ENCODE assay signal across 8 cellular contexts in genomic region chr1:24849653-24850295, GRCh38.
DNase-seq lines count a peak whose midpoint lies in the region; ATAC-seq, FAIRE-seq and TF ChIP-seq lines count a peak whose summit lies in the region.

No MANE protein-coding gene starts in this region.

- 0 out of 2 replicates have a peak overlapping the region, but pooled peaks have one; percentile 68 for H2BK12ac ChIP-seq in H1 (ENCODE audit: low read depth, low read length)

- 61% methylated on average over 10 of the region's 10 CpGs; no CpG with 5 or more reads in 1 of the 2 experiments for WGBS in H1 (ENCODE audit: extremely low coverage in 1 of 2, insufficient coverage in 1 of 2, insufficient read length in 1 of 2, insufficient replicate concordance in 2 of 2, low coverage in 1 of 2, low lambda C conversion rate in 2 of 2, missing lambda C conversion rate in 1 of 2), 2 experiments
- WGBS in psoas muscle, 3 donors = 60 to 69% (median 68%) methylated on average over 8 to 10 of the region's 10 CpGs

- H3K4me2 ChIP-seq in H1 (ENCODE audit: insufficient read depth in 1 of 2, low read depth in 2 of 2, low read length in 2 of 2) = no peak overlapping the region

- H2BK20ac ChIP-seq in H1 (ENCODE audit: low read length) = no peak overlapping the region

- H3K36me3 Mint-ChIP-seq in stimulated activated memory B cell treated with anti-CD40 and anti-IgM and Interleukin-4, amounts not matched to agents 10 μg/mL and 1 μg/mL and 100 μg/mL, for 72 hours = no peaks in the 10 kb centered on the region

- no peak overlapping the region; the same call in 1 of the 2 replicates for H3K18ac ChIP-seq in H1 (ENCODE audit: extremely low read depth, low read length)

- H3K27me3 Mint-ChIP-seq in stimulated activated memory B cell treated with anti-CD40 and anti-IgM and Interleukin-4, amounts not matched to agents 10 μg/mL and 1 μg/mL and 100 μg/mL, for 72 hours = no peaks in the 10 kb centered on the region

- H3K79me2 ChIP-seq in H1 (ENCODE audit: control insufficient read depth in 1 of 2, insufficient read depth in 2 of 2, low read length in 2 of 2) = no peaks in the 10 kb centered on the region

- H3K14ac ChIP-seq in H1 (ENCODE audit: insufficient read length) = no peak overlapping the region

- no peak overlapping the region for H2BK15ac ChIP-seq in H1 (ENCODE audit: low read length)

- no peak for FAIRE-seq in H1 (lab: Jason Lieb, UNC)

- no peak overlapping the region for H2BK5ac ChIP-seq in H1 (ENCODE audit: low read depth, low read length)

- peaks cover 2 to 5% of the 10 kb centered on the region in 2 experiments for H4K20me1 ChIP-seq in H1 (replicated peaks in 1 of 2; ENCODE audit: control insufficient read depth in 1 of 2, insufficient read depth in 2 of 2, low read length in 2 of 2)

- no peaks in the 10 kb centered on the region for H3K9me3 Mint-ChIP-seq in stimulated activated memory B cell treated with anti-CD40 and anti-IgM and Interleukin-4, amounts not matched to agents 10 μg/mL and 1 μg/mL and 100 μg/mL, for 72 hours

- DNase-seq in left ventricle myocardium inferior (no peak), left cardiac atrium (no peak), RPMI8226 (peak; percentile 48), H1 (ENCODE audit: low read depth in 1 of 2, low spot score in 2 of 2) (peak in 1 of 2 experiments; percentile 58), psoas muscle (no peak)

- H2BK120ac ChIP-seq in H1 (replicated peaks; ENCODE audit: low read depth, low read length) = no peak overlapping the region

- H3K23me2 ChIP-seq in H1 (ENCODE audit: low read depth, low read length) = peaks cover 7% of the 10 kb centered on the region; the same call in 1 of the 2 replicates

- no peak overlapping the region for H4K8ac ChIP-seq in H1 (ENCODE audit: extremely low read depth, insufficient read depth, low read length)

- H3K4ac ChIP-seq in H1 (replicated peaks; ENCODE audit: insufficient read length, low read depth, low read length) = no peak overlapping the region

- TF ChIP-seq CTCF in left ventricle myocardium inferior (IDR thresholded peaks at IDR 0.05; ENCODE audit: borderline replicate concordance) (peak; percentile 41), H1 (IDR thresholded peaks at IDR 0.05; ENCODE audit: control extremely low read depth in 1 of 3, insufficient read depth in 1 of 3, low read depth in 1 of 3, low read length in 3 of 3) (peak; percentile 69 to 78 (median 76)), psoas muscle (IDR thresholded peaks at IDR 0.05) (no peak)

- peaks cover 18% of the 10 kb centered on the region for H3K4me1 Mint-ChIP-seq in stimulated activated memory B cell treated with anti-CD40 and anti-IgM and Interleukin-4, amounts not matched to agents 10 μg/mL and 1 μg/mL and 100 μg/mL, for 72 hours

- H3K79me1 ChIP-seq in H1 (ENCODE audit: low read depth, low read length) = no peaks in the 10 kb centered on the region

- H4K91ac ChIP-seq in H1 (replicated peaks; ENCODE audit: insufficient read length, low read length) = no peak overlapping the region

- H3K27me3 ChIP-seq in left ventricle myocardium inferior (ENCODE audit: low read depth) = no peaks in the 10 kb centered on the region
- H3K27me3 ChIP-seq in H1 (replicated peaks in 1 of 4; ENCODE audit: control insufficient read depth in 3 of 4, extremely low read depth in 1 of 4, insufficient read depth in 3 of 4, low read length in 3 of 4) = peaks cover 0 to 13% (median 6%) of the 10 kb centered on the region in 4 experiments; a peak in 4 of 7 replicates
- peaks cover 0 to 3% (median 0%) of the 10 kb centered on the region in 3 donors for H3K27me3 ChIP-seq in psoas muscle (ENCODE audit: insufficient read depth in 3 of 3, low read length in 2 of 3)

- peak; percentile 85 to 88 for TF ChIP-seq RAD21 in H1 (IDR thresholded peaks at IDR 0.05 in 1 of 2, conservative IDR thresholded peaks at IDR 0.05 in 1 of 2; ENCODE audit: low read depth in 2 of 2, low read length in 2 of 2)

- H3K27ac ChIP-seq in left ventricle myocardium inferior (replicated peaks) (no peak overlapping the region), H1 (ENCODE audit: low read depth, low read length) (no peak overlapping the region), psoas muscle (no peak overlapping the region)

- H3K23ac ChIP-seq in H1 (ENCODE audit: insufficient read length) = no peak overlapping the region

- no peak overlapping the region for H2AK5ac ChIP-seq in H1 (ENCODE audit: low read depth, low read length)

- CTCF ChIA-PET in H1 (lab: Charles Lee; ENCODE audit: partially characterized antibody) = interaction anchor here (0.6 to 11.9 kb wide), 24 partner anchors 11 to 990 kb away, joined by 3 to 69 read pairs (median 4); no protein-coding TSS in a partner anchor

- TF ChIP-seq EP300 in H1 (IDR thresholded peaks at IDR 0.05; ENCODE audit: borderline replicate concordance in 1 of 2, low read depth in 2 of 2, low read length in 2 of 2) = no peak

- H3K9ac ChIP-seq in H1 (replicated peaks in 1 of 4; ENCODE audit: extremely low read depth in 1 of 4, low read depth in 3 of 4, low read length in 3 of 4) = no peak overlapping the region

- H3K9me3 ChIP-seq in left ventricle myocardium inferior (replicated peaks) = no peaks in the 10 kb centered on the region
- no peaks in the 10 kb centered on the region for H3K9me3 ChIP-seq in H1 (ENCODE audit: insufficient read depth in 2 of 2, low read depth in 1 of 2, low read length in 1 of 2)
- H3K9me3 ChIP-seq in psoas muscle = no peaks in the 10 kb centered on the region

- H3K4me3 Mint-ChIP-seq in stimulated activated memory B cell treated with anti-CD40 and anti-IgM and Interleukin-4, amounts not matched to agents 10 μg/mL and 1 μg/mL and 100 μg/mL, for 72 hours = peak overlapping the region; percentile 74

- H3K4me1 ChIP-seq in left ventricle myocardium inferior (peaks cover 17% of the 10 kb centered on the region), H1 (replicated peaks in 1 of 4; ENCODE audit: control insufficient read depth in 3 of 4, insufficient read depth in 4 of 4, low read length in 3 of 4) (peaks cover 0 to 2% (median 0%) of the 10 kb centered on the region in 4 experiments; a peak in 2 of 7 replicates), psoas muscle (peaks cover 5% of the 10 kb centered on the region)

- peaks cover 14% of the 10 kb centered on the region for H3K36me3 ChIP-seq in left ventricle myocardium inferior
- H3K36me3 ChIP-seq in H1 (ENCODE audit: control insufficient read depth in 2 of 4, insufficient read depth in 4 of 4, low read length in 3 of 4) = no peaks in the 10 kb centered on the region
- no peaks in the 10 kb centered on the region for H3K36me3 ChIP-seq in psoas muscle (ENCODE audit: insufficient read depth in 1 of 2, low read depth in 1 of 2)

- no peak overlapping the region for H3K56ac ChIP-seq in H1 (replicated peaks; ENCODE audit: insufficient read length, low read depth, low read length)

- H3K4me3 ChIP-seq in left ventricle myocardium inferior = no peak overlapping the region
- H3K4me3 ChIP-seq in H1 (ENCODE audit: extremely low read depth in 1 of 4, insufficient read depth in 2 of 4, low read depth in 3 of 4, low read length in 4 of 4) = no peak overlapping the region
- no peak overlapping the region for H3K4me3 ChIP-seq in psoas muscle

- POLR2A ChIA-PET in H1 (lab: Charles Lee; ENCODE audit: partially characterized antibody) = interaction anchor here (0.6 to 1.1 kb wide), 3 partner anchors 15 to 344 kb away, joined by 3 read pairs; no protein-coding TSS in a partner anchor

- intact Hi-C loops in left ventricle myocardium inferior (cut with micrococcal nuclease) (no loop called here), left cardiac atrium (cut with DNase I) (loop anchor here (2.0 to 10.0 kb wide), 6 partner anchors 49 to 355 kb away; no protein-coding TSS in a partner anchor), psoas muscle (cut with DNase I) (loop anchor here (2.0 to 5.0 kb wide), 4 partner anchors 48 to 253 kb away; no protein-coding TSS in a partner anchor)

- peak overlapping the region; percentile 44 for H3K27ac Mint-ChIP-seq in stimulated activated memory B cell treated with anti-CD40 and anti-IgM and Interleukin-4, amounts not matched to agents 10 μg/mL and 1 μg/mL and 100 μg/mL, for 72 hours

- no peak overlapping the region for H2AFZ ChIP-seq in H1 (ENCODE audit: low read length)

- no peak for TF ChIP-seq POLR2A in H1 (IDR thresholded peaks at IDR 0.05; ENCODE audit: control extremely low read depth in 1 of 2, low read depth in 2 of 2, low read length in 2 of 2)

- no peak overlapping the region for H4K5ac ChIP-seq in H1 (ENCODE audit: insufficient read length, low read depth, low read length)

- ATAC-seq in left cardiac atrium = no peak
- no peak for ATAC-seq in stimulated activated memory B cell treated with anti-CD40 and anti-IgM and Interleukin-4, amounts not matched to agents 10 μg/mL and 1 μg/mL and 100 μg/mL, for 72 hours
- no peak for ATAC-seq in psoas muscle
- ATAC-seq in GM21515 (IDR thresholded peaks at IDR 0.05; ENCODE audit: unreplicated experiment) = no peak
- no peak for ATAC-seq in HG02571 (IDR thresholded peaks at IDR 0.05; ENCODE audit: unreplicated experiment)

TF ChIP-seq in H1, 55 proteins besides CTCF, POLR2A, EP300 and RAD21:
- TF ChIP-seq HDAC6 (IDR thresholded peaks at IDR 0.05; ENCODE audit: low read depth, low read length) (no peak), ATF2 (IDR thresholded peaks at IDR 0.05; ENCODE audit: low read length) (no peak), MAX (IDR thresholded peaks at IDR 0.05) (peak; percentile 50; the same call in 1 of the 2 replicates), CEBPB (IDR thresholded peaks at IDR 0.05; ENCODE audit: low read depth, low read length) (no peak), CBX8 (IDR thresholded peaks at IDR 0.05; ENCODE audit: borderline replicate concordance, low read depth, low read length) (no peak), PHF8 (conservative IDR thresholded peaks at IDR 0.05; ENCODE audit: low read depth, low read length) (no peak), TCF12 (IDR thresholded peaks at IDR 0.05; ENCODE audit: low read depth, low read length) (no peak), TAF1 (IDR thresholded peaks at IDR 0.05; ENCODE audit: low read depth, low read length) (no peak), SAP30 (IDR thresholded peaks at IDR 0.05; ENCODE audit: insufficient read depth, insufficient replicate concordance, low read length) (no peak)
TF ChIP-seq in H1: peak in this region for 1.
